Comparison of ENCODE assay signal across 26 cellular contexts in the genomic region with DNA sequence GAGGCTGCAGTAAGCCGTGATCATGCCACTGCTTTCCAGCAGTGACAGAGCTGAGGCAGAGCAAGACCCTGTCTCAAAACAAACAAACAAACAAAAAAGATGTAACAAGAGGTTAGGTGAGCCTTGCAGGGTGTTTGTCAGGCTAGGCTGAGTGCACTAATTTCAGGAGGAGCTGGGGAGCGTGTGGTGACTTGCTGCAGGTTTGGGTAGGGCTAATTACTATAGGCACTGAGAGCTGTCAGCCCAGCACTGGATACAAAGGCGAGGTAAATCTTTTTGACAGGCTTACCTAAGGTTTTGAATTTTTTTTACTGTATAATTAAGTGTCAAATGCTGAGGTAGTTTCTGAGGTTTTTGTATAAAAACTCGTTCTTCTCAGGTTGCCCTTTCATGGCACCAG. TPM values are rescaled to one million over a fixed set of nuclear protein-coding genes. Genes with fewer than 3 reads are reported as not detected.
"Had no signal": no experiment of that assay in that cellular context is flagged by ENCODE, and none has a peak within 500 bp of the region (broad histone marks: within the 10 kb centered on the region; RNA-seq: fewer than 3 reads in every experiment).

No MANE protein-coding gene starts in this region.

- H3K36me3 ChIP-seq: esophagus muscularis mucosa, neutrophil, right lobe of liver, tibial artery, upper lobe of left lung had no signal

- H3K27me3 ChIP-seq: esophagus muscularis mucosa, hepatocyte, right lobe of liver, tibial artery, upper lobe of left lung had no signal

- H3K9me3 ChIP-seq: esophagus muscularis mucosa, neutrophil, psoas muscle, right lobe of liver, tibial artery, upper lobe of left lung had no signal

- H3K4me3 ChIP-seq: esophagus muscularis mucosa, hepatocyte, lung, psoas muscle, right lobe of liver, tibial artery, upper lobe of left lung had no signal

- ATAC-seq: left colon; left ventricle myocardium superior; naive thymus-derived CD8-positive, alpha-beta T cell; psoas muscle; right lobe of liver; stimulated activated naive CD8-positive, alpha-beta T cell treated with anti-CD3 and anti-CD28 coated beads, Interleukin-15, Interleukin-2, amounts not matched to agents 100 U/mL and 50 U/mL, for 24 hours had no signal

- DNase-seq: cerebellar nuclear complex; dermis blood vessel endothelial cell; effector CD4-positive, alpha-beta T cell; endodermal cell; foreskin fibroblast; head of caudate nucleus; left colon; left ventricle myocardium superior; mesendoderm; naive thymus-derived CD8-positive, alpha-beta T cell; psoas muscle; retina; right lobe of liver; stimulated activated CD4-positive, alpha-beta T cell treated with anti-CD3 and anti-CD28 coated beads, Interleukin-4, amount 100 ng/mL, for 1 hour; stimulated activated CD8-positive, alpha-beta memory T cell treated with anti-CD3 and anti-CD28 coated beads, Interleukin-4, amount 100 ng/mL, for 48 hours; stimulated activated naive CD8-positive, alpha-beta T cell treated with anti-CD3 and anti-CD28 coated beads, Interleukin-15, Interleukin-2, amounts not matched to agents 100 U/mL and 50 U/mL, for 24 hours; tibial artery; upper lobe of left lung had no signal

- H3K4me1 ChIP-seq: psoas muscle, right lobe of liver, tibial artery, upper lobe of left lung had no signal

- FAIRE-seq: colon, endothelial cell of umbilical vein had no signal

- H3K27ac ChIP-seq: esophagus muscularis mucosa, hepatocyte, neutrophil, psoas muscle, right lobe of liver, tibial artery, upper lobe of left lung had no signal

RNA-seq across cellular contexts. Expression of a gene that starts 29.8 kb away (rescaled TPM):
- total RNA-seq: mononuclear cell had no signal

RNA-seq across cellular contexts. Expression of a gene that starts 53.8 kb away (rescaled TPM):
- polyA plus RNA-seq: neural cell had no signal
